In the genomic region with DNA sequence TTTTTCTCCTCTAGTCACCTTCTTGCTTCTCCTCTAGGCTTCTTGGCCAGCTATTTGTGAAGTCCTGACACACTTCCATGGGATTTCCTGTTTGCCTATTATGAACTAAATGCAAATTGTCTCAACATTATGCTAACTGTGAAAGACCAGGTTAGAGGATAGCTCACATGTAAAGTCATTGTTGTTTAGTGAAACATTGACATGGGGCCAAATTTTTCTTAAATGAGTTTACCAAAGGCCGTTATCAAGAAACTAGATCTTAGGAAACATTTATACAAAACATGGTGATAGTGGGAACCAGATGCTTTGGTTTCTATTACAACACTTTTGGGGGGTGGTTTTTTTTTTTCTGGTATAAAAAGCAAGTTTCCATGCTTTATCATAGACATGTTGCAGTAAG, we compare ENCODE assay signal across 17 cellular contexts.
DNase-seq lines count a peak whose midpoint lies in the region; ATAC-seq and TF ChIP-seq lines count a peak whose summit lies in the region.
"Had no signal": no experiment of that assay in that cellular context is flagged by ENCODE, and none has a peak within 500 bp of the region (broad histone marks: within the 10 kb centered on the region; RNA-seq: fewer than 3 reads in every experiment).

No MANE protein-coding gene starts in this region.

- H3K9me3 Mint-ChIP-seq in activated CD4-positive, alpha-beta memory T cell treated with anti-CD3 and anti-CD28 coated beads for 36 hours, result no peaks in the 10 kb centered on the region
- H3K9me3 Mint-ChIP-seq: H9 had no signal

- no peak overlapping the region for H2BK20ac ChIP-seq in IMR-90 (ENCODE audit: low read depth, low read length)

- H3K9me1 ChIP-seq in IMR-90 (ENCODE audit: insufficient read depth, low read length), result no peaks in the 10 kb centered on the region

- no peak overlapping the region for H3K27ac ChIP-seq in IMR-90 (ENCODE audit: insufficient read depth, low read length)
- H3K27ac ChIP-seq: BLaER1, SJSA1, upper lobe of right lung had no signal

- H3K18ac ChIP-seq in IMR-90 (ENCODE audit: low read depth, low read length), result no peak overlapping the region

- H3K14ac ChIP-seq in IMR-90 (replicated peaks; ENCODE audit: low read depth, low read length), result no peak overlapping the region

- dilution Hi-C loops in IMR-90 (cut with HindIII; ENCODE audit: low sequenced_read_pairs, unreplicated experiment), result no loop called here

- H3K36me3 Mint-ChIP-seq in activated CD4-positive, alpha-beta memory T cell treated with anti-CD3 and anti-CD28 coated beads for 36 hours, result no peaks in the 10 kb centered on the region
- H3K36me3 Mint-ChIP-seq: activated CD8-positive, alpha-beta memory T cell treated with anti-CD3 and anti-CD28 coated beads, Interleukin-2, amount 10 ng/mL, durations not matched to agents 7 days and 5 days; immature natural killer cell had no signal

- H3K4me3 ChIP-seq in AG09309 (ENCODE audit: control insufficient read depth, low read depth, low read length), result no peak overlapping the region
- no peak overlapping the region for H3K4me3 ChIP-seq in IMR-90 (ENCODE audit: insufficient read depth, low read depth, low read length)
- no peak overlapping the region for H3K4me3 ChIP-seq in cardiac fibroblast (replicated peaks in 1 of 2; ENCODE audit: low read depth in 2 of 2, low read length in 2 of 2)
- H3K4me3 ChIP-seq in H7 (ENCODE audit: insufficient read depth, low read depth, low read length), result no peak overlapping the region
- H3K4me3 ChIP-seq: BLaER1, SJSA1, upper lobe of right lung had no signal

- TF ChIP-seq POLR2A in IMR-90 (IDR thresholded peaks at IDR 0.05; ENCODE audit: low read depth, low read length), result no peak

- BruUV-seq in IMR-90 (replicated peaks; lab: Mats Ljungman, UMichigan), result no TSS peak

- no peak overlapping the region for H3K27ac Mint-ChIP-seq in activated CD4-positive, alpha-beta memory T cell treated with anti-CD3 and anti-CD28 coated beads for 36 hours
- H3K27ac Mint-ChIP-seq: activated CD8-positive, alpha-beta memory T cell treated with anti-CD3 and anti-CD28 coated beads, Interleukin-2, amount 10 ng/mL, durations not matched to agents 7 days and 5 days; H9; immature natural killer cell had no signal

- H2AK9ac ChIP-seq in IMR-90 (replicated peaks; ENCODE audit: low read depth, low read length, poor library complexity), result no peak overlapping the region

- in situ Hi-C loops in IMR-90 (cut with MboI; ENCODE audit: low sequenced_read_pairs), result no loop called here

- POLR2A ChIA-PET in IMR-90 (lab: Charles Lee; ENCODE audit: unreplicated experiment), result interaction anchor here (0.7 kb wide), 1 partner anchor 54 kb away, joined by 10 read pairs; no protein-coding TSS in a partner anchor
- POLR2A ChIA-PET in activated CD4-positive, alpha-beta memory T cell treated with anti-CD3 and anti-CD28 coated beads for 36 hours (lab: Charles Lee), result no interaction called here

- H3K23ac ChIP-seq in IMR-90 (ENCODE audit: low read depth, low read length), result no peak overlapping the region

- H3K27me3 Mint-ChIP-seq in activated CD4-positive, alpha-beta memory T cell treated with anti-CD3 and anti-CD28 coated beads for 36 hours, result no peaks in the 10 kb centered on the region
- H3K27me3 Mint-ChIP-seq: activated CD8-positive, alpha-beta memory T cell treated with anti-CD3 and anti-CD28 coated beads, Interleukin-2, amount 10 ng/mL, durations not matched to agents 7 days and 5 days had no signal

- no peak overlapping the region for H2BK120ac ChIP-seq in IMR-90 (ENCODE audit: low read depth, low read length)

- no peak overlapping the region for H3K4ac ChIP-seq in IMR-90 (ENCODE audit: low read depth, low read length)

- intact Hi-C loops in IMR-90 (cut with micrococcal nuclease), result no loop called here
- intact Hi-C loops in activated CD4-positive, alpha-beta memory T cell treated with anti-CD3 and anti-CD28 coated beads for 36 hours (cut with micrococcal nuclease), result no loop called here

- no peaks in the 10 kb centered on the region for H3K9me3 ChIP-seq in IMR-90 (ENCODE audit: control insufficient read depth, insufficient read depth, low read length)
- H3K9me3 ChIP-seq: BLaER1, SJSA1, upper lobe of right lung had no signal

- H3K27me3 ChIP-seq in IMR-90 (ENCODE audit: control insufficient read depth, insufficient read depth, low read length) (no peaks in the 10 kb centered on the region), H7 (ENCODE audit: control insufficient read depth, insufficient read depth, low read length) (no peaks in the 10 kb centered on the region)
- H3K27me3 ChIP-seq: BLaER1, SJSA1, upper lobe of right lung had no signal

- no peak overlapping the region for H2BK15ac ChIP-seq in IMR-90 (ENCODE audit: low read depth, low read length)

- DNase-seq in AG09309 (ENCODE audit: low read depth) (peak; percentile 85), IMR-90 (peak; percentile 27), cardiac fibroblast (ENCODE audit: low read depth in 2 of 2) (peak; percentile 59 to 75), iris pigment epithelial cell (ENCODE audit: low read depth) (peak; percentile 94), H7 (no peak), RPMI8226 (no peak), Kasumi-1 (lab: John Stamatoyannopoulos, UW) (no peak)
- no peak for DNase-seq in activated CD4-positive, alpha-beta memory T cell treated with anti-CD3 and anti-CD28 coated beads for 36 hours
- DNase-seq: activated CD8-positive, alpha-beta memory T cell treated with anti-CD3 and anti-CD28 coated beads, Interleukin-2, amount 10 ng/mL, durations not matched to agents 7 days and 5 days; activated naive CD4-positive, alpha-beta T cell treated with anti-CD3 and anti-CD28 coated beads, Interleukin-2, amount 50 U/mL, for 16 hours; cerebellar nuclear complex; H9; immature natural killer cell; NCI-H2029 treated with DMSO at 0.1 percent for 48 hours; upper lobe of right lung had no signal

- H3K4me1 ChIP-seq in IMR-90 (ENCODE audit: control insufficient read depth, insufficient read depth, low read length), result no peaks in the 10 kb centered on the region
- H3K4me1 ChIP-seq: BLaER1, upper lobe of right lung had no signal

- no peak for TF ChIP-seq RAD21 in IMR-90 (IDR thresholded peaks at IDR 0.05; ENCODE audit: low read length)

- no peaks in the 10 kb centered on the region for H4K20me1 ChIP-seq in IMR-90 (ENCODE audit: insufficient read depth, low read length)
- H4K20me1 ChIP-seq: BLaER1 had no signal

- H3K36me3 ChIP-seq in IMR-90 (ENCODE audit: control insufficient read depth, insufficient read depth, low read length) (no peaks in the 10 kb centered on the region), H7 (replicated peaks; ENCODE audit: control insufficient read depth, insufficient read depth, low read length) (no peaks in the 10 kb centered on the region)
- H3K36me3 ChIP-seq: BLaER1, SJSA1, upper lobe of right lung had no signal

- no peak overlapping the region for H3K9ac ChIP-seq in IMR-90 (ENCODE audit: low read depth, low read length)
- H3K9ac ChIP-seq: BLaER1 had no signal

- H3K56ac ChIP-seq in IMR-90 (ENCODE audit: extremely low read depth, insufficient read depth, low read length), result no peak overlapping the region

- CTCF ChIA-PET in IMR-90 (lab: Yijun Ruan, JAX), result interaction anchor here (0.6 kb wide), 1 partner anchor 575 kb away, joined by 5 read pairs; no protein-coding TSS in a partner anchor
- CTCF ChIA-PET in activated CD4-positive, alpha-beta memory T cell treated with anti-CD3 and anti-CD28 coated beads for 36 hours (lab: Charles Lee), result interaction anchor here (1.0 kb wide), 1 partner anchor 35 kb away, joined by 3 read pairs; no protein-coding TSS in a partner anchor

- H4K8ac ChIP-seq in IMR-90 (ENCODE audit: low read depth in 2 of 2, low read length in 2 of 2), result no peak overlapping the region

- H3K79me1 ChIP-seq in IMR-90 (ENCODE audit: low read depth in 1 of 2, low read length in 2 of 2), result no peaks in the 10 kb centered on the region

- no CpG with 5 or more reads among the region's 1 CpG for WGBS in IMR-90 (ENCODE audit: extremely low coverage in 2 of 2, insufficient read length in 1 of 2), 2 experiments

- H2BK5ac ChIP-seq in IMR-90 (ENCODE audit: low read depth, low read length, poor library complexity, severe bottlenecking), result no peak overlapping the region

- no peak overlapping the region for H2AFZ ChIP-seq in IMR-90 (replicated peaks; ENCODE audit: low read length, poor library complexity)

- H3K4me3 Mint-ChIP-seq in activated CD4-positive, alpha-beta memory T cell treated with anti-CD3 and anti-CD28 coated beads for 36 hours, result no peak overlapping the region
- H3K4me3 Mint-ChIP-seq: activated CD8-positive, alpha-beta memory T cell treated with anti-CD3 and anti-CD28 coated beads, Interleukin-2, amount 10 ng/mL, durations not matched to agents 7 days and 5 days; H9; immature natural killer cell had no signal

- H3K4me2 ChIP-seq in IMR-90 (ENCODE audit: low read depth, low read length), result no peak overlapping the region
- H3K4me2 ChIP-seq: BLaER1 had no signal

- no peak overlapping the region for H2AK5ac ChIP-seq in IMR-90 (ENCODE audit: low read depth, low read length)

- no peak; the same call in 1 of the 2 replicates for ATAC-seq in IMR-90 (ENCODE audit: low read depth)
- ATAC-seq: activated CD8-positive, alpha-beta memory T cell treated with anti-CD3 and anti-CD28 coated beads, Interleukin-2, amount 10 ng/mL, durations not matched to agents 7 days and 5 days; upper lobe of right lung had no signal

- TF ChIP-seq CTCF in AG09309 (IDR thresholded peaks at IDR 0.05; ENCODE audit: control insufficient read depth, insufficient read depth, low read depth, low read length, missing control alignments), result no peak
- no peak for TF ChIP-seq CTCF in IMR-90 (conservative IDR thresholded peaks at IDR 0.05; ENCODE audit: low read depth, low read length)
- no peak for TF ChIP-seq CTCF in cardiac fibroblast (IDR thresholded peaks at IDR 0.05; ENCODE audit: low read depth, low read length)

- no peak overlapping the region for H4K91ac ChIP-seq in IMR-90 (ENCODE audit: insufficient read depth, low read depth, low read length)

- no peak overlapping the region for H4K5ac ChIP-seq in IMR-90 (ENCODE audit: low read depth, low read length)

- no peaks in the 10 kb centered on the region for H3K4me1 Mint-ChIP-seq in activated CD4-positive, alpha-beta memory T cell treated with anti-CD3 and anti-CD28 coated beads for 36 hours (ENCODE audit: low read depth)
- H3K4me1 Mint-ChIP-seq: activated CD8-positive, alpha-beta memory T cell treated with anti-CD3 and anti-CD28 coated beads, Interleukin-2, amount 10 ng/mL, durations not matched to agents 7 days and 5 days; immature natural killer cell had no signal

TF ChIP-seq in IMR-90, 13 proteins besides CTCF, POLR2A, EP300 and RAD21 (continues in another document):
- no peak for TF ChIP-seq MXI1 (IDR thresholded peaks at IDR 0.05; ENCODE audit: borderline replicate concordance, low read depth, low read length)
- no peak for TF ChIP-seq CEBPB (IDR thresholded peaks at IDR 0.05; ENCODE audit: low read depth, low read length)
- no peak for TF ChIP-seq MAFK (IDR thresholded peaks at IDR 0.05; ENCODE audit: low read depth, low read length)

Comparison
In these comparisons a context has a peak if more than half of its experiments do, and no peak if none do; other contexts are left out.
1. DNase-seq: peak in AG09309 (single experiment), IMR-90 (single experiment), cardiac fibroblast (2 of 2) and iris pigment epithelial cell (single experiment); none in H7 (single experiment), activated CD4-positive, alpha-beta memory T cell treated with anti-CD3 and anti-CD28 coated beads for 36 hours (single experiment), RPMI8226 (single experiment) and Kasumi-1 (0 of 2).